In genomic region chr16:85564277-85565051, GRCh38 we compare ENCODE assay signal across 8 cellular contexts. TPM values are rescaled to one million over a fixed set of nuclear protein-coding genes. Genes with fewer than 3 reads are reported as not detected.
A peak's percentile ranks its signal among the peaks of the same experiment; 100 is the strongest.
DNase-seq lines count a peak whose midpoint lies in the region; ATAC-seq and TF ChIP-seq lines count a peak whose summit lies in the region.
"Had no signal": no experiment of that assay in that cellular context is flagged by ENCODE, and none has a peak within 500 bp of the region (broad histone marks: within the 10 kb centered on the region; RNA-seq: fewer than 3 reads in every experiment).

No MANE protein-coding gene starts in this region.

- H2AK5ac ChIP-seq in H9 (ENCODE audit: insufficient read length, low read length) = no peak overlapping the region

- no peak overlapping the region for H2BK5ac ChIP-seq in H9 (ENCODE audit: insufficient read length, low read length)

- H3K4me1 ChIP-seq in H9 (ENCODE audit: insufficient read depth, low read length) = peaks cover 8% of the 10 kb centered on the region; the same call in 1 of the 2 replicates

- H3K27ac Mint-ChIP-seq in H9 (peak overlapping the region in 1 of 3 experiments; percentile 81; a peak in 2 of 7 replicates), WTC11 (peak overlapping the region; percentile 73), glutamatergic neuron (ENCODE audit: unreplicated experiment) (peak overlapping the region; percentile 72)
- H3K27ac Mint-ChIP-seq: T-helper 1 cell treated with Interleukin-12 subunit alpha and Interleukin-12 subunit beta and Interleukin-4 antibody, amounts not matched to agents 30 μg/mL and 1 μg/mL, for 36 hours had no signal

- H3K4me1 Mint-ChIP-seq in H9 (peaks cover 58 to 67% of the 10 kb centered on the region in 2 experiments), WTC11 (peaks cover 83% of the 10 kb centered on the region), glutamatergic neuron (ENCODE audit: low read depth, unreplicated experiment) (peaks cover 67% of the 10 kb centered on the region)

- no peak overlapping the region for H3K14ac ChIP-seq in H9 (ENCODE audit: insufficient read depth, low read length)

- peaks cover 4 to 5% of the 10 kb centered on the region in 2 experiments; a peak in 4 of 5 replicates for H3K9me3 Mint-ChIP-seq in H9
- peaks cover 5% of the 10 kb centered on the region; the same call in 1 of the 2 replicates for H3K9me3 Mint-ChIP-seq in WTC11
- peaks cover 38% of the 10 kb centered on the region for H3K9me3 Mint-ChIP-seq in glutamatergic neuron (ENCODE audit: unreplicated experiment)

- H3K27me3 ChIP-seq in H9 (ENCODE audit: insufficient read depth, low read length) = no peaks in the 10 kb centered on the region

- H3K4me3 Mint-ChIP-seq in H9 (no peak overlapping the region; a peak in 1 of 5 replicates), WTC11 (no peak overlapping the region), glutamatergic neuron (ENCODE audit: unreplicated experiment) (peak overlapping the region; percentile 39)
- H3K4me3 Mint-ChIP-seq: T-helper 1 cell treated with Interleukin-12 subunit alpha and Interleukin-12 subunit beta and Interleukin-4 antibody, amounts not matched to agents 30 μg/mL and 1 μg/mL, for 36 hours had no signal

- H2BK120ac ChIP-seq in H9 (ENCODE audit: low read depth, low read length, poor library complexity, severe bottlenecking) = no peak overlapping the region

- H4K91ac ChIP-seq in H9 (ENCODE audit: insufficient read length, low read depth, low read length) = no peak overlapping the region

- no peak overlapping the region for H3K23ac ChIP-seq in H9 (ENCODE audit: insufficient read length, low read depth, low read length)

- H3K36me3 Mint-ChIP-seq in H9 (ENCODE audit: insufficient read depth in 1 of 3, low read depth in 3 of 3) (peaks cover 2 to 14% (median 5%) of the 10 kb centered on the region in 3 experiments; a peak in 6 of 7 replicates), WTC11 (peaks cover 5% of the 10 kb centered on the region), glutamatergic neuron (ENCODE audit: unreplicated experiment) (no peaks in the 10 kb centered on the region)

- peak overlapping the region; percentile 19 for H3K18ac ChIP-seq in H9 (ENCODE audit: insufficient read length, low read depth, low read length)

- H4K20me1 ChIP-seq in H9 (ENCODE audit: control insufficient read depth, insufficient read depth, insufficient read length) = no peaks in the 10 kb centered on the region

- TF ChIP-seq CTCF in H9 (conservative IDR thresholded peaks at IDR 0.05) = peak; percentile 70
- TF ChIP-seq CTCF in WTC11 (IDR thresholded peaks at IDR 0.05) = peak; percentile 58
- TF ChIP-seq CTCF in glutamatergic neuron (IDR thresholded peaks at IDR 0.05; ENCODE audit: partially characterized antibody, unreplicated experiment) = peak; percentile 57

- 0 out of 2 replicates have a peak overlapping the region, but pooled peaks have one; percentile 24 for H2BK15ac ChIP-seq in H9 (ENCODE audit: low read depth, low read length)

- H3K9me3 ChIP-seq in H9 (ENCODE audit: control insufficient read depth, low read depth, low read length) = no peaks in the 10 kb centered on the region

- no peaks in the 10 kb centered on the region for H3K23me2 ChIP-seq in H9 (ENCODE audit: insufficient read length, low read depth, low read length, poor library complexity, severe bottlenecking)

- H3K79me1 ChIP-seq in H9 (ENCODE audit: insufficient read depth, low read depth, low read length, poor library complexity, severe bottlenecking) = no peaks in the 10 kb centered on the region

- H2BK20ac ChIP-seq in H9 (ENCODE audit: low read depth, low read length, poor library complexity, severe bottlenecking) = no peak overlapping the region

- H3K27ac ChIP-seq in H9 (ENCODE audit: insufficient read length, low read depth, low read length) = no peak overlapping the region

- CTCF ChIA-PET in WTC11 (lab: Charles Lee) = interaction anchor here (0.6 to 7.9 kb wide), 18 partner anchors 9 to 148 kb away, joined by 3 to 60 read pairs (median 4); no protein-coding TSS in a partner anchor

- no peak for ATAC-seq in WTC11
- peak; percentile 66 for ATAC-seq in stimulated activated naive CD8-positive, alpha-beta T cell treated with anti-CD3 and anti-CD28 coated beads, Interleukin-15, Interleukin-2, amounts not matched to agents 100 U/mL and 50 U/mL, for 24 hours
- no peak for ATAC-seq in GM21447 (IDR thresholded peaks at IDR 0.05; ENCODE audit: unreplicated experiment)
- no peak for ATAC-seq in GM21367 (IDR thresholded peaks at IDR 0.05; ENCODE audit: unreplicated experiment)

- no peak overlapping the region for H4K5ac ChIP-seq in H9 (ENCODE audit: insufficient read length, low read depth, low read length)

- H2AFZ ChIP-seq in H9 (ENCODE audit: low read length) = no peak overlapping the region

- no peak overlapping the region for H3K56ac ChIP-seq in H9 (ENCODE audit: insufficient read length, low read depth, low read length)

- H3K4ac ChIP-seq in H9 (ENCODE audit: low read depth, low read length) = no peak overlapping the region

- peaks cover 4% of the 10 kb centered on the region; the same call in 1 of the 2 replicates for H3K27me3 Mint-ChIP-seq in H9 (ENCODE audit: low read depth)
- no peaks in the 10 kb centered on the region for H3K27me3 Mint-ChIP-seq in WTC11 (ENCODE audit: low read depth)
- H3K27me3 Mint-ChIP-seq in glutamatergic neuron (ENCODE audit: unreplicated experiment) = peaks cover 39% of the 10 kb centered on the region

- no peak overlapping the region for H2BK12ac ChIP-seq in H9 (ENCODE audit: insufficient read length, low read depth, low read length)

- H3K4me2 ChIP-seq in H9 (ENCODE audit: insufficient read depth, insufficient read length, low read length) = no peak overlapping the region

- no CpG with 5 or more reads among the region's 16 CpGs for WGBS in H9 (ENCODE audit: extremely low coverage, insufficient read length, low lambda C conversion rate)

- no peak overlapping the region for H4K8ac ChIP-seq in H9 (replicated peaks; ENCODE audit: insufficient read length, low read depth, low read length)

- peaks cover 13% of the 10 kb centered on the region; the same call in 1 of the 2 replicates for H3K79me2 ChIP-seq in H9 (ENCODE audit: insufficient read depth, low read length)

- POLR2A ChIA-PET in WTC11 (lab: Charles Lee) = interaction anchor here (1.2 kb wide), 1 partner anchor 290 kb away, joined by 3 read pairs; no protein-coding TSS in a partner anchor

- no peak overlapping the region for H3T11ph ChIP-seq in H9 (ENCODE audit: low read length)

- H3K9ac ChIP-seq in H9 (ENCODE audit: extremely low read depth, insufficient read length, low read length) = no peak overlapping the region

- DNase-seq in H9 (no peak), WTC11 (ENCODE audit: low spot score) (no peak), glutamatergic neuron (no peak), T-helper 9 cell (no peak)
- peak; percentile 76 for DNase-seq in stimulated activated naive CD8-positive, alpha-beta T cell treated with anti-CD3 and anti-CD28 coated beads, Interleukin-15, Interleukin-2, amounts not matched to agents 100 U/mL and 50 U/mL, for 24 hours

TF ChIP-seq in WTC11, 78 proteins besides CTCF, POLR2A, EP300 and RAD21:
- TF ChIP-seq ZNF396 (CRISPR knock-in tag; IDR thresholded peaks at IDR 0.05; ENCODE audit: borderline replicate concordance) = peak; percentile 53; the same call in 1 of the 2 replicates
- peak; percentile 30; the same call in 1 of the 2 replicates for TF ChIP-seq FOXP1 (CRISPR knock-in tag; IDR thresholded peaks at IDR 0.05; ENCODE audit: borderline replicate concordance)
- peak; percentile 42; the same call in 1 of the 2 replicates for TF ChIP-seq ZNF121 (CRISPR knock-in tag; IDR thresholded peaks at IDR 0.05)
- no peak for TF ChIP-seq FOXJ3 (CRISPR knock-in tag; IDR thresholded peaks at IDR 0.05; ENCODE audit: borderline replicate concordance)

RNA-seq across cellular contexts. Expression of gene GSE1, which starts 48.7 kb away (rescaled TPM):
- total RNA-seq in H9 (2021) (123 and 125 TPM in 2 replicates), WTC11 (2021) (91.0 to 124 TPM (median 93.8 TPM) in 3 replicates), glutamatergic neuron (ENCODE audit: unreplicated experiment) (473 TPM)
